8 cellular contexts compared by ENCODE assay signal in genomic region chr10:14603539-14604102, GRCh38.
A peak's percentile ranks its signal among the peaks of the same experiment; 100 is the strongest.
DNase-seq lines count a peak whose midpoint lies in the region; ATAC-seq, FAIRE-seq and TF ChIP-seq lines count a peak whose summit lies in the region.

No MANE protein-coding gene starts in this region.

- FAIRE-seq in HepG2 (lab: Jason Lieb, UNC) = no peak

- H3F3A ChIP-seq in GM23248 (ENCODE audit: insufficient read depth) = peaks cover 18% of the 10 kb centered on the region

- H3K4me3 ChIP-seq in GM12864 (ENCODE audit: low read depth, low read length) (peak overlapping the region; percentile 68), GM23248 (peak overlapping the region; percentile 84), breast epithelium (peak overlapping the region; percentile 50 to 89 (median 74)), HepG2 (replicated peaks in 1 of 3; ENCODE audit: insufficient read depth in 1 of 3, low read depth in 2 of 3, low read length in 3 of 3) (peak overlapping the region; percentile 74 to 91 (median 82)), suprapubic skin (peak overlapping the region; percentile 73)

- no peaks in the 10 kb centered on the region for H3K9me3 ChIP-seq in GM23248 (ENCODE audit: low read depth)
- H3K9me3 ChIP-seq in breast epithelium = no peaks in the 10 kb centered on the region
- H3K9me3 ChIP-seq in HepG2 (ENCODE audit: low read length) = no peaks in the 10 kb centered on the region
- H3K9me3 ChIP-seq in suprapubic skin = no peaks in the 10 kb centered on the region

- CTCF ChIA-PET in HepG2 (lab: Yijun Ruan, JAX; ENCODE audit: low intra/inter-chr PET ratio, low total read pairs) = no interaction called here

- ATAC-seq in HepG2 (peak; percentile 49), GM18858 (IDR thresholded peaks at IDR 0.05; ENCODE audit: unreplicated experiment) (no peak)

- no peaks in the 10 kb centered on the region for H3K9me2 ChIP-seq in GM23248 (ENCODE audit: insufficient read depth)

- intact Hi-C loops in breast epithelium (cut with DNase I; ENCODE audit: low total_unique reads) = no loop called here
- intact Hi-C loops in HepG2 (cut with micrococcal nuclease; ENCODE audit: unreplicated experiment) = loop anchor here (5.0 to 10.0 kb wide), 2 partner anchors 66 to 351 kb away; partner anchors contain the start of genes DCLRE1C and MEIG1

- WGBS in GM23248 (ENCODE audit: low coverage in 1 of 2, low lambda C conversion rate in 2 of 2, missing lambda C conversion rate in 2 of 2), 2 experiments = 1 to 3% methylated on average over 16 to 37 of the region's 58 CpGs
- WGBS in HepG2 (ENCODE audit: low lambda C conversion rate) = 0% methylated on average over 3 of the region's 58 CpGs
- WGBS in suprapubic skin = 0% methylated on average over 8 of the region's 58 CpGs

- peak overlapping the region; percentile 73 for H3K9ac ChIP-seq in GM23248
- H3K9ac ChIP-seq in HepG2 (ENCODE audit: insufficient read depth, low read depth, low read length) = peak overlapping the region; percentile 74

- POLR2A ChIA-PET in HepG2 (lab: Yijun Ruan, JAX) = no interaction called here

- H3K36me3 ChIP-seq in GM23248 (ENCODE audit: low read depth) (no peaks in the 10 kb centered on the region), breast epithelium (no peaks in the 10 kb centered on the region), HepG2 (replicated peaks in 1 of 2; ENCODE audit: control insufficient read depth in 1 of 2, insufficient read depth in 2 of 2, low read length in 2 of 2) (peaks cover 3 to 9% of the 10 kb centered on the region in 2 experiments; a peak in 4 of 5 replicates), suprapubic skin (peaks cover 2% of the 10 kb centered on the region)

- no peaks in the 10 kb centered on the region for H4K20me1 ChIP-seq in GM23248 (ENCODE audit: insufficient read depth)
- H4K20me1 ChIP-seq in HepG2 (ENCODE audit: insufficient read depth, low read length) = peaks cover 3% of the 10 kb centered on the region; the same call in 1 of the 2 replicates

- H3K27ac ChIP-seq in GM23248 = no peak overlapping the region
- peak overlapping the region; percentile 60 to 85 for H3K27ac ChIP-seq in breast epithelium
- no peak overlapping the region for H3K27ac ChIP-seq in HepG2 (ENCODE audit: extremely low read length, insufficient read depth, low read length)
- H3K27ac ChIP-seq in suprapubic skin = peak overlapping the region; percentile 64

- H3K27me3 ChIP-seq in GM23248 (replicated peaks; ENCODE audit: insufficient read depth) = 0 out of 2 replicates have a peak, but pooled peaks cover under 1% of the 10 kb centered on the region
- no peaks in the 10 kb centered on the region for H3K27me3 ChIP-seq in breast epithelium
- no peaks in the 10 kb centered on the region for H3K27me3 ChIP-seq in HepG2 (ENCODE audit: control insufficient read depth in 1 of 2, insufficient read depth in 2 of 2, low read length in 2 of 2)
- no peaks in the 10 kb centered on the region for H3K27me3 ChIP-seq in suprapubic skin

- peak overlapping the region; percentile 71 for H2AFZ ChIP-seq in GM23248
- no peak overlapping the region for H2AFZ ChIP-seq in HepG2 (ENCODE audit: low read length)

- H3K4me1 ChIP-seq in GM23248 (ENCODE audit: insufficient read depth) (peaks cover 16% of the 10 kb centered on the region), breast epithelium (peaks cover 2 to 4% of the 10 kb centered on the region in 2 donors), HepG2 (ENCODE audit: insufficient read depth, low read length) (peaks cover 71% of the 10 kb centered on the region), suprapubic skin (peaks cover 36% of the 10 kb centered on the region)

- TF ChIP-seq RAD21 in HepG2 (CRISPR knock-in tag; IDR thresholded peaks at IDR 0.05) = no peak

- TF ChIP-seq EP300 in HepG2 (IDR thresholded peaks at IDR 0.05; ENCODE audit: low read depth in 2 of 2, low read length in 2 of 2) (no peak), HepG2 (CRISPR knock-in tag; IDR thresholded peaks at IDR 0.05; ENCODE audit: borderline replicate concordance) (no peak), suprapubic skin (IDR thresholded peaks at IDR 0.05) (no peak)

- H3K79me2 ChIP-seq in GM23248 (ENCODE audit: insufficient read depth) = peaks cover 13% of the 10 kb centered on the region
- peaks cover 39% of the 10 kb centered on the region for H3K79me2 ChIP-seq in HepG2 (ENCODE audit: insufficient read depth, low read length)

- TF ChIP-seq CTCF in GM12864 (IDR thresholded peaks at IDR 0.05; ENCODE audit: low read depth, low read length, missing control alignments) (no peak), breast epithelium (IDR thresholded peaks at IDR 0.05) (no peak), HepG2 (CRISPR knock-in tag; IDR thresholded peaks at IDR 0.05) (no peak), suprapubic skin (IDR thresholded peaks at IDR 0.05) (no peak)

- DNase-seq in GM12864 (ENCODE audit: low read depth) (no peak), GM23248 (peak; percentile 45), NCI-H226 (peak; percentile 12), breast epithelium (ENCODE audit: low spot score in 2 of 2) (no peak), HepG2 (ENCODE audit: low spot score) (no peak), suprapubic skin (ENCODE audit: low spot score in 2 of 2) (peak in 1 of 2 donors; percentile 72), H4 (ENCODE audit: low spot score) (no peak)

- BruUV-seq in HepG2 (replicated peaks; lab: Mats Ljungman, UMichigan) = no TSS peak

- in situ Hi-C loops in GM23248 (cut with MboI) = no loop called here
- in situ Hi-C loops in HepG2 (cut with HindIII; ENCODE audit: extremely low pct_ligation_motif_present, low pct_unique_long_range_greater_than_20kb) = no loop called here

- H3K4me2 ChIP-seq in GM23248 (ENCODE audit: unreplicated experiment) = peak overlapping the region; percentile 71
- peak overlapping the region; percentile 97 for H3K4me2 ChIP-seq in HepG2 (ENCODE audit: low read depth, low read length)

- TF ChIP-seq POLR2A in breast epithelium (IDR thresholded peaks at IDR 0.05) (no peak), HepG2 (IDR thresholded peaks at IDR 0.05; ENCODE audit: insufficient read depth in 1 of 2, low read depth in 2 of 2, low read length in 2 of 2) (no peak), suprapubic skin (IDR thresholded peaks at IDR 0.05) (no peak)

TF ChIP-seq in HepG2, 621 proteins besides CTCF, POLR2A, EP300 and RAD21 (continues in another document):
- TF ChIP-seq ZBED4 (CRISPR knock-in tag; IDR thresholded peaks at IDR 0.05; ENCODE audit: borderline replicate concordance) (no peak), ESRRA (CRISPR knock-in tag; IDR thresholded peaks at IDR 0.05; ENCODE audit: low read depth) (no peak), ZNF446 (CRISPR knock-in tag; IDR thresholded peaks at IDR 0.05) (no peak), GABPB1 (CRISPR knock-in tag; IDR thresholded peaks at IDR 0.05) (no peak), KAT8 (CRISPR knock-in tag; IDR thresholded peaks at IDR 0.05) (no peak), IKZF1 (IDR thresholded peaks at IDR 0.05) (no peak), RBM22 (optimal IDR thresholded peaks at IDR 0.05; ENCODE audit: low read length) (no peak), ZNF720 (CRISPR knock-in tag; IDR thresholded peaks at IDR 0.05) (no peak), ZNF816 (CRISPR knock-in tag; IDR thresholded peaks at IDR 0.05; ENCODE audit: borderline replicate concordance) (no peak), BATF2 (CRISPR knock-in tag; IDR thresholded peaks at IDR 0.05) (no peak), ZNF777 (CRISPR knock-in tag; IDR thresholded peaks at IDR 0.05) (no peak), ZNF790 (CRISPR knock-in tag; IDR thresholded peaks at IDR 0.05; ENCODE audit: borderline replicate concordance) (no peak), ZNF713 (CRISPR knock-in tag; IDR thresholded peaks at IDR 0.05) (no peak), ZNF430 (CRISPR knock-in tag; IDR thresholded peaks at IDR 0.05) (no peak), GLMP (CRISPR knock-in tag; IDR thresholded peaks at IDR 0.05; ENCODE audit: borderline replicate concordance) (no peak)

Comparison
In these comparisons a context has a peak if more than half of its experiments do, and no peak if none do; other contexts are left out.
1. DNase-seq: peak in GM23248 (single experiment) and NCI-H226 (single experiment); none in GM12864 (single experiment), breast epithelium (0 of 2), HepG2 (single experiment) and H4 (single experiment).
2. H3K27ac ChIP-seq: peak in breast epithelium (2 of 2) and suprapubic skin (single experiment); none in GM23248 (single experiment) and HepG2 (single experiment).
3. Peak in every context shown above with its lines, with median percentiles within 50 percentile points of each other: H3K4me3 ChIP-seq.